ENCODE assay signal across 10 cellular contexts in genomic region chr9:35697486-35697885, GRCh38. TPM values are rescaled to one million over a fixed set of nuclear protein-coding genes. Genes with fewer than 3 reads are reported as not detected.
DNase-seq lines count a peak whose midpoint lies in the region; ATAC-seq and TF ChIP-seq lines count a peak whose summit lies in the region.
"Had no signal": no experiment of that assay in that cellular context is flagged by ENCODE, and none has a peak within 500 bp of the region (broad histone marks: within the 10 kb centered on the region; RNA-seq: fewer than 3 reads in every experiment).

No MANE protein-coding gene starts in this region.

- H3K4me1 ChIP-seq in esophagus muscularis mucosa (peaks cover 0 to 91% (median 58%) of the 10 kb centered on the region in 4 donors), stomach (peaks cover 26 to 47% (median 37%) of the 10 kb centered on the region in 4 donors)

- intact Hi-C loops in esophagus muscularis mucosa (cut with DNase I): no loop called here
- intact Hi-C loops in stomach (cut with DNase I; ENCODE audit: low total_unique reads): no loop called here

- TF ChIP-seq POLR2A in esophagus muscularis mucosa (IDR thresholded peaks at IDR 0.05; ENCODE audit: low read depth) (no peak), stomach (IDR thresholded peaks at IDR 0.05) (no peak)

- TF ChIP-seq EP300 in esophagus muscularis mucosa (IDR thresholded peaks at IDR 0.05) (no peak), stomach (IDR thresholded peaks at IDR 0.05) (no peak)

- TF ChIP-seq CTCF in esophagus muscularis mucosa (IDR thresholded peaks at IDR 0.05): no peak
- TF ChIP-seq CTCF in stomach (IDR thresholded peaks at IDR 0.05): no peak

- WGBS in esophagus muscularis mucosa: 73% methylated on average over 13 of the region's 14 CpGs
- WGBS in stomach, 5 donors: 62 to 84% (median 79%) methylated on average over 14 of the region's 14 CpGs

- H3K4me3 ChIP-seq in esophagus muscularis mucosa (no peak overlapping the region), stomach (no peak overlapping the region)

- DNase-seq in esophagus muscularis mucosa (ENCODE audit: extremely low spot score): no peak
- DNase-seq in stomach: no peak
- DNase-seq in NOMO-1 (lab: John Stamatoyannopoulos, UW; ENCODE audit: unreplicated experiment in 2 of 2): no peak
- DNase-seq: COR-L47; NCI-H2081 treated with DMSO at 0.1 percent for 48 hours; stimulated activated naive CD4-positive, alpha-beta T cell treated with Interleukin-2 at 50 U/mL for 16 hours had no signal

- ATAC-seq in HG02610 (IDR thresholded peaks at IDR 0.05; ENCODE audit: unreplicated experiment): no peak

- no peaks in the 10 kb centered on the region for H3K27me3 ChIP-seq in esophagus muscularis mucosa
- H3K27me3 ChIP-seq in stomach: no peaks in the 10 kb centered on the region

- peaks cover 56 to 71% (median 68%) of the 10 kb centered on the region in 4 donors for H3K36me3 ChIP-seq in esophagus muscularis mucosa
- H3K36me3 ChIP-seq in stomach: peaks cover 56 to 67% (median 62%) of the 10 kb centered on the region in 4 donors

- H3K9me3 ChIP-seq in esophagus muscularis mucosa: no peaks in the 10 kb centered on the region
- no peaks in the 10 kb centered on the region for H3K9me3 ChIP-seq in stomach

- peak overlapping the region; percentile 95 to 98 (median 96) for H3K27ac ChIP-seq in esophagus muscularis mucosa (replicated peaks in 1 of 4)
- peak overlapping the region; percentile 64 to 97 (median 92) for H3K27ac ChIP-seq in stomach

RNA-seq across cellular contexts. Expression of gene TPM2, which starts 7.8 kb away (rescaled TPM):
- total RNA-seq in esophagus muscularis mucosa (over 10,000 TPM in 3 of 4 donors, 1,000 to 10,000 TPM in 1; 8,856 to 14,576 (median 12,022) TPM), stomach (1,000 to 10,000 TPM in 3 of 5 donors, 100 to 1,000 TPM in 2; 537 to 3,642 (median 1,228) TPM)
- polyA plus RNA-seq in stomach: 1,000 to 10,000 TPM in 1 of 3 donors, 100 to 1,000 TPM in 2; 460 to 2,257 (median 672) TPM

RNA-seq across cellular contexts. Expression of gene CA9, which starts 23.8 kb away (rescaled TPM):
- total RNA-seq in esophagus muscularis mucosa (1 to 10 TPM in 1 of 4 donors, not detected in 3; 2.2 TPM), stomach (100 to 1,000 TPM in 3 of 5 donors, 10 to 100 TPM in 1, 1 to 10 TPM in 1; 1.2 to 670 (median 161) TPM)
- polyA plus RNA-seq in stomach: 100 to 1,000 TPM; 115 to 653 (median 541) TPM
- total RNA-seq: cerebellum, glomerular endothelial cell, mesenteric fat pad had no signal

RNA-seq across cellular contexts. Expression of gene ARHGEF39, which starts 32.5 kb away (rescaled TPM):
- total RNA-seq in esophagus muscularis mucosa (1 to 10 TPM; 1.3 to 3.3 (median 1.7) TPM), stomach (10 to 100 TPM in 3 of 5 donors, 1 to 10 TPM in 2; 1.8 to 58.3 (median 11.6) TPM)
- 1 to 10 TPM; 2.8 to 4.3 (median 3.2) TPM for polyA plus RNA-seq in stomach

RNA-seq across cellular contexts. Expression of gene TLN1, which starts 34.5 kb away (rescaled TPM):
- total RNA-seq in esophagus muscularis mucosa (1,000 to 10,000 TPM in 3 of 4 donors, 100 to 1,000 TPM in 1; 934 to 1,435 (median 1,196) TPM), stomach (100 to 1,000 TPM; 169 to 399 (median 223) TPM)
- 100 to 1,000 TPM in 1 of 3 donors, 10 to 100 TPM in 2; 53.2 to 141 (median 70.2) TPM for polyA plus RNA-seq in stomach

RNA-seq across cellular contexts. Expression of gene CREB3, which starts 35.0 kb away (rescaled TPM):
- 10 to 100 TPM; 65.6 to 97.3 (median 85.4) TPM for total RNA-seq in esophagus muscularis mucosa
- total RNA-seq in stomach: 10 to 100 TPM; 33.2 to 84.0 (median 79.1) TPM
- polyA plus RNA-seq in stomach: 10 to 100 TPM; 29.4 to 40.5 (median 37.9) TPM
